In the genomic region with DNA sequence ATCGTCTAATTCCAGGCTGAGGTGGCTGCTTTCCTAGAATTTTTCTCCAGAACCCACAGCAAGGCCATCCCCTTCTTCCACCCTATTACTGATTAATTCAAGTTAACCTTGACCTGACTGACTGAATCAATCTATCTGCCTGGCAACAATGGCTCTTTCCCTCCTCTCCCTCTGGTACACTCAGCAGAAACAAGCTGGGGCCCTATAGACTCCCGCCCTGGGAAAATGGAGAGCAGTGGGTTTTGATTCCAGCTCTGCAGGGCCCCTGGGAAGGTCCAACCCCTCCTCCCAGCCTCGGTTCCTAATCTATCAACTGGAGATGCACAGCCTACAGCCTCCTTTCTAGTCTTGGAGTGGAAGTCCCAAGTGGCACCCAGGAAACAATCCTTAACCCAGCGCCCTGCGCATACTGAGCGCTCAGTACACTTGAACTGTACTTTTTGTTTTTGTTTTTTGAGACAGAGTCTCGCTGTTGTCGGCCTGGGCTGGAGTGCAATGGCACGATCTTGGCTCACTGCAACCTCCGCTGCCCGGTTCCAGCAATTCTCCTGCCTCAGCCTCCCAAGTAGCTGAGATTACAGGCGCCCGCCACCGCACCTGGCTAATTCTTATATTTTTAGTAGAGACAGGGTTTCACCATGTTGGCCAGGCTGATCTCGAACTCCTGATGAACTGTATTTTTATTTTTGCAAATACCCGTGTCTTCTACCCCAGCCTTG, we compare ENCODE assay signal across 26 cellular contexts. TPM values are rescaled to one million over a fixed set of nuclear protein-coding genes. Genes with fewer than 3 reads are reported as not detected.
DNase-seq lines count a peak whose midpoint lies in the region; ATAC-seq, FAIRE-seq and TF ChIP-seq lines count a peak whose summit lies in the region.
"Had no signal": no experiment of that assay in that cellular context is flagged by ENCODE, and none has a peak within 500 bp of the region (broad histone marks: within the 10 kb centered on the region; RNA-seq: fewer than 3 reads in every experiment).

No MANE protein-coding gene starts in this region.

- H3K27ac ChIP-seq in DOHH2 (ENCODE audit: low read depth, low read length) (no peak overlapping the region), body of pancreas (peak overlapping the region; percentile 62 to 86 (median 80)), mesenchymal stem cell (ENCODE audit: low read length, poor library complexity, severe bottlenecking) (peak overlapping the region; percentile 46), small intestine (ENCODE audit: low read depth in 1 of 2, low read length in 1 of 2) (peak overlapping the region; percentile 4 to 21)
- H3K27ac ChIP-seq: GM23248, SJCRH30, testis had no signal

- no peak overlapping the region for H3K9ac ChIP-seq in mesenchymal stem cell (ENCODE audit: low read length)
- H3K9ac ChIP-seq: GM23248 had no signal

- H4K91ac ChIP-seq in mesenchymal stem cell (ENCODE audit: low read length) = no peak overlapping the region

- H3K4me2 ChIP-seq in DOHH2 (ENCODE audit: low read length) (peak overlapping the region; percentile 51), mesenchymal stem cell (ENCODE audit: low read length, poor library complexity, severe bottlenecking) (peak overlapping the region; percentile 20)

- H3K27me3 ChIP-seq in DOHH2 (ENCODE audit: control insufficient read depth, low read length) = no peaks in the 10 kb centered on the region
- H3K27me3 ChIP-seq in body of pancreas = no peaks in the 10 kb centered on the region
- no peaks in the 10 kb centered on the region for H3K27me3 ChIP-seq in mesenchymal stem cell (ENCODE audit: control insufficient read depth in 1 of 2, insufficient read depth in 1 of 2, low read length in 2 of 2)
- no peaks in the 10 kb centered on the region for H3K27me3 ChIP-seq in small intestine (ENCODE audit: control insufficient read depth in 2 of 2, insufficient read depth in 2 of 2, low read length in 2 of 2)
- H3K27me3 ChIP-seq: testis had no signal

- peak; percentile 66 for ATAC-seq in body of pancreas
- ATAC-seq: heart left ventricle; left colon; naive thymus-derived CD8-positive, alpha-beta T cell; stimulated activated naive B cell treated with anti-CD40 and anti-IgM and Interleukin-4, amounts not matched to agents 10 μg/mL and 1 μg/mL and 100 μg/mL, for 72 hours; T-cell had no signal

- no peak for FAIRE-seq in small intestine (lab: Jason Lieb, UNC)
- no peak for FAIRE-seq in frontal cortex (lab: Jason Lieb, UNC)
- FAIRE-seq: G401.6 had no signal

- no peaks in the 10 kb centered on the region for H3K79me2 ChIP-seq in DOHH2 (ENCODE audit: control insufficient read depth, low read length)

- no peak overlapping the region for H2BK120ac ChIP-seq in mesenchymal stem cell (ENCODE audit: low read depth, low read length)

- H3K4me3 ChIP-seq in DOHH2 (ENCODE audit: low read length) (no peak overlapping the region), body of pancreas (no peak overlapping the region), mesenchymal stem cell (ENCODE audit: insufficient read depth in 1 of 2, low read depth in 1 of 2, low read length in 2 of 2) (no peak overlapping the region), small intestine (ENCODE audit: low read depth in 1 of 2, low read length in 2 of 2) (no peak overlapping the region)
- H3K4me3 ChIP-seq: GM23248, heart left ventricle, SJCRH30, testis had no signal

- peak overlapping the region; percentile 82 for H2AK5ac ChIP-seq in mesenchymal stem cell (ENCODE audit: low read length, severe bottlenecking)

- H4K8ac ChIP-seq in mesenchymal stem cell (ENCODE audit: low read length) = no peak overlapping the region

- no peak overlapping the region for H3K14ac ChIP-seq in mesenchymal stem cell (ENCODE audit: low read length in 2 of 2)

- H3K4me1 ChIP-seq in DOHH2 (ENCODE audit: control insufficient read depth, low read length) (peaks cover 60% of the 10 kb centered on the region), body of pancreas (peaks cover 79% of the 10 kb centered on the region), mesenchymal stem cell (ENCODE audit: control insufficient read depth, insufficient read depth, low read depth, low read length) (peaks cover 23% of the 10 kb centered on the region), small intestine (ENCODE audit: control insufficient read depth in 2 of 2, insufficient read depth in 1 of 2, low read depth in 1 of 2, low read length in 1 of 2) (peaks cover 2 to 3% of the 10 kb centered on the region in 2 donors)
- H3K4me1 ChIP-seq: SJCRH30 had no signal

- TF ChIP-seq CTCF in DOHH2 (IDR thresholded peaks at IDR 0.05; ENCODE audit: low read depth, low read length, poor library complexity, severe bottlenecking) (no peak), body of pancreas (IDR thresholded peaks at IDR 0.05) (no peak)

- H2BK5ac ChIP-seq in mesenchymal stem cell (ENCODE audit: low read depth, low read length, poor library complexity, severe bottlenecking) = peak overlapping the region; percentile 47

- H3K4ac ChIP-seq in mesenchymal stem cell (ENCODE audit: low read depth in 1 of 2, low read length in 2 of 2) = no peak overlapping the region

- H3K79me1 ChIP-seq in mesenchymal stem cell (replicated peaks; ENCODE audit: low read length, poor library complexity, severe bottlenecking) = no peaks in the 10 kb centered on the region

- H3K23ac ChIP-seq in mesenchymal stem cell (ENCODE audit: low read length in 2 of 2) = no peak overlapping the region

- H2AFZ ChIP-seq in mesenchymal stem cell (ENCODE audit: low read depth, low read length) = no peak overlapping the region
- H2AFZ ChIP-seq: GM23248 had no signal

- H3K9me2 ChIP-seq in DOHH2 (replicated peaks; ENCODE audit: control insufficient read depth, low read length) = no peaks in the 10 kb centered on the region

- peaks cover 10% of the 10 kb centered on the region for H3F3A ChIP-seq in DOHH2 (ENCODE audit: control insufficient read depth, insufficient read depth)

- intact Hi-C loops in body of pancreas (cut with DNase I) = no loop called here

- H3K18ac ChIP-seq in mesenchymal stem cell (ENCODE audit: low read depth in 1 of 2, low read length in 2 of 2) = no peak overlapping the region

- no peak overlapping the region for H2BK12ac ChIP-seq in mesenchymal stem cell (ENCODE audit: low read length in 2 of 2)

- no peaks in the 10 kb centered on the region for H3K9me3 ChIP-seq in DOHH2 (ENCODE audit: control insufficient read depth, insufficient read depth, low read length)
- H3K9me3 ChIP-seq in body of pancreas = no peaks in the 10 kb centered on the region
- H3K9me3 ChIP-seq in mesenchymal stem cell (ENCODE audit: control insufficient read depth, low read length) = no peaks in the 10 kb centered on the region
- H3K9me3 ChIP-seq in small intestine (ENCODE audit: control insufficient read depth, low read depth) = no peaks in the 10 kb centered on the region
- H3K9me3 ChIP-seq: SJCRH30, testis had no signal

- no peaks in the 10 kb centered on the region for H4K20me1 ChIP-seq in DOHH2 (ENCODE audit: control insufficient read depth, insufficient read depth, low read depth, low read length)

- peak in 1 of 4 donors; percentile 55 for DNase-seq in body of pancreas
- no peak for DNase-seq in mesenchymal stem cell
- peak; percentile 41 for DNase-seq in small intestine
- no peak for DNase-seq in NCI-H1436 (lab: John Stamatoyannopoulos, UW)
- no peak for DNase-seq in NCI-H510A (lab: John Stamatoyannopoulos, UW)
- no peak for DNase-seq in frontal cortex (ENCODE audit: low spot score in 2 of 2)
- DNase-seq: activated T-cell treated with anti-CD3 and anti-CD28 coated beads, Interleukin-2, amount 50 U/mL, for 24 hours; CD4-positive, alpha-beta memory T cell; DMS153; effector CD4-positive, alpha-beta T cell; GM23248; left colon; naive thymus-derived CD8-positive, alpha-beta T cell; NCI-H1694 treated with DMSO at 0.1 percent for 48 hours; NCI-H2171; NCI-H524 treated with DMSO at 0.1 percent for 48 hours; NK-92 treated with Interleukin-12 subunit alpha and Interleukin-12 subunit beta, amount 100 ng/mL, for 24 hours; SJCRH30; stimulated activated CD4-positive, alpha-beta T cell treated with anti-CD3 and anti-CD28 coated beads, Interleukin-2, amount 100 ng/mL, for 24 hours; stimulated activated naive B cell treated with anti-CD40 and anti-IgM and Interleukin-4, amounts not matched to agents 10 μg/mL and 1 μg/mL and 100 μg/mL, for 72 hours; T-cell; testis had no signal

- WGBS in body of pancreas, 2 donors = 70 to 81% methylated on average over 16 of the region's 16 CpGs
- 89% methylated on average over 14 of the region's 16 CpGs for WGBS in mesenchymal stem cell
- 78 to 85% (median 80%) methylated on average over 16 of the region's 16 CpGs for WGBS in small intestine, 3 donors

- H3K36me3 ChIP-seq in DOHH2 (ENCODE audit: control insufficient read depth, low read length) (no peaks in the 10 kb centered on the region), body of pancreas (replicated peaks in 1 of 2; ENCODE audit: insufficient read depth in 1 of 2, low read depth in 2 of 2) (no peaks in the 10 kb centered on the region), mesenchymal stem cell (ENCODE audit: control insufficient read depth in 1 of 2, insufficient read depth in 2 of 2, low read depth in 1 of 2, low read length in 2 of 2) (peaks cover 6 to 12% of the 10 kb centered on the region in 2 experiments), small intestine (ENCODE audit: control insufficient read depth in 2 of 2, insufficient read depth in 2 of 2, low read length in 2 of 2) (no peaks in the 10 kb centered on the region)
- H3K36me3 ChIP-seq: SJCRH30 had no signal

- TF ChIP-seq POLR2A in body of pancreas (IDR thresholded peaks at IDR 0.05) = no peak

- no peak overlapping the region for H2BK15ac ChIP-seq in mesenchymal stem cell (ENCODE audit: low read depth, poor library complexity, severe bottlenecking)

RNA-seq across cellular contexts. Expression of a gene that starts 5.2 kb away (rescaled TPM):
- total RNA-seq in body of pancreas = 100 to 1,000 TPM; 320 to 382 TPM
- polyA plus RNA-seq in mesenchymal stem cell (2013, experiment 1 of 2) = 2.3 TPM
- polyA plus RNA-seq in mesenchymal stem cell (2013, experiment 2 of 2) = 2.7 TPM
- 100 to 1,000 TPM in 1 of 3 donors, 10 to 100 TPM in 1, 1 to 10 TPM in 1; 9.5 to 552 (median 16.1) TPM for polyA plus RNA-seq in small intestine
- 11.4 TPM for total RNA-seq in frontal cortex
- total RNA-seq: SJCRH30 had no signal
- polyA plus RNA-seq: CD4-positive, alpha-beta memory T cell; naive thymus-derived CD8-positive, alpha-beta T cell had no signal

RNA-seq across cellular contexts. Expression of a gene that starts 11.7 kb away (rescaled TPM):
- total RNA-seq in body of pancreas (10 to 100 TPM; 68.2 to 75.8 TPM), frontal cortex (8.6 TPM)
- polyA plus RNA-seq in mesenchymal stem cell (2013, experiment 1 of 2) = 63.6 TPM
- 61.8 TPM for polyA plus RNA-seq in mesenchymal stem cell (2013, experiment 2 of 2)
- polyA plus RNA-seq in small intestine = 100 to 1,000 TPM in 2 of 3 donors, 10 to 100 TPM in 1; 75.4 to 128 (median 103) TPM

RNA-seq across cellular contexts. Expression of a gene that starts 13.8 kb away (rescaled TPM):
- total RNA-seq in body of pancreas = 10 to 100 TPM; 23.1 to 31.9 TPM
- 53.2 TPM for polyA plus RNA-seq in mesenchymal stem cell (2013, experiment 1 of 2)
- polyA plus RNA-seq in mesenchymal stem cell (2013, experiment 2 of 2) = 50.7 TPM
- polyA plus RNA-seq in small intestine = 100 to 1,000 TPM in 1 of 3 donors, 10 to 100 TPM in 2; 42.1 to 141 (median 68.6) TPM
- total RNA-seq in frontal cortex = 2.9 TPM

RNA-seq across cellular contexts. Expression of a gene that starts 41.6 kb away (rescaled TPM):
- total RNA-seq in body of pancreas (10 to 100 TPM; 18.4 to 60.0 TPM), frontal cortex (0.82 TPM)
- polyA plus RNA-seq in mesenchymal stem cell (2013, experiment 1 of 2) = not detected
- 0.07 TPM for polyA plus RNA-seq in mesenchymal stem cell (2013, experiment 2 of 2)
- polyA plus RNA-seq in small intestine = 10 to 100 TPM; 23.9 to 71.6 (median 55.0) TPM
- total RNA-seq: GM23248, SJCRH30, skeletal muscle tissue had no signal
- polyA plus RNA-seq: GM23248 had no signal

RNA-seq across cellular contexts. Expression of a gene that starts 46.8 kb away (rescaled TPM):
- total RNA-seq in body of pancreas (1 to 10 TPM; 1.3 to 5.6 TPM), frontal cortex (0.82 TPM)
- polyA plus RNA-seq in mesenchymal stem cell (2013, experiment 1 of 2) = not detected
- polyA plus RNA-seq in mesenchymal stem cell (2013, experiment 2 of 2) = not detected
- 1 to 10 TPM; 2.5 to 3.5 (median 3.2) TPM for polyA plus RNA-seq in small intestine
- total RNA-seq: GM23248, SJCRH30 had no signal
- polyA plus RNA-seq: GM23248 had no signal

Comparison
In these comparisons a context has a peak if more than half of its experiments do, and no peak if none do; other contexts are left out.
1. RNA of a gene that starts 5.2 kb away (total RNA-seq): 320 to 382 TPM in body of pancreas; 11.4 TPM in frontal cortex (single experiment); every median in the first group is over 10 times any median in the second.